Comparison of ENCODE assay signal across 19 cellular contexts in genomic region chr10:124545346-124545745, GRCh38.
DNase-seq lines count a peak whose midpoint lies in the region; ATAC-seq and TF ChIP-seq lines count a peak whose summit lies in the region.
"Had no signal": no experiment of that assay in that cellular context is flagged by ENCODE, and none has a peak within 500 bp of the region (broad histone marks: within the 10 kb centered on the region; RNA-seq: fewer than 3 reads in every experiment).

No MANE protein-coding gene starts in this region.

- H4K20me1 ChIP-seq in DND-41 (ENCODE audit: insufficient read depth, low read length) = no peaks in the 10 kb centered on the region

- H3K4me3 Mint-ChIP-seq in immature natural killer cell (peak overlapping the region in 4 of 5 donors; percentile 35 to 73 (median 62)), mesothelial cell of epicardium (no peak overlapping the region)
- H3K4me3 Mint-ChIP-seq: activated CD8-positive, alpha-beta memory T cell treated with anti-CD3 and anti-CD28 coated beads, Interleukin-2, amount 10 ng/mL, durations not matched to agents 7 days and 5 days had no signal

- H3K4me2 ChIP-seq in DND-41 (ENCODE audit: insufficient read depth, low read length) = no peak overlapping the region

- no peak for TF ChIP-seq POLR2A in esophagus squamous epithelium (IDR thresholded peaks at IDR 0.05)

- H3K4me1 Mint-ChIP-seq in immature natural killer cell = peaks cover 12 to 16% of the 10 kb centered on the region in 2 donors
- H3K4me1 Mint-ChIP-seq in mesothelial cell of epicardium = peaks cover 8% of the 10 kb centered on the region

- no peaks in the 10 kb centered on the region for H3K79me2 ChIP-seq in DND-41 (ENCODE audit: insufficient read depth, low read length)

- H3K4me3 ChIP-seq in DND-41 (ENCODE audit: low read depth in 1 of 2, low read length in 2 of 2) (no peak overlapping the region), esophagus squamous epithelium (no peak overlapping the region)
- H3K4me3 ChIP-seq: esophagus muscularis mucosa, heart left ventricle, prostate gland, thoracic aorta had no signal

- peaks cover 0 to 9% (median 1%) of the 10 kb centered on the region in 3 donors for H3K27me3 Mint-ChIP-seq in immature natural killer cell (ENCODE audit: low read depth in 3 of 3)
- H3K27me3 Mint-ChIP-seq in mesothelial cell of epicardium (ENCODE audit: low read depth) = no peaks in the 10 kb centered on the region
- H3K27me3 Mint-ChIP-seq: activated CD8-positive, alpha-beta memory T cell treated with anti-CD3 and anti-CD28 coated beads, Interleukin-2, amount 10 ng/mL, durations not matched to agents 7 days and 5 days had no signal

- H3K9me3 Mint-ChIP-seq in immature natural killer cell = no peaks in the 10 kb centered on the region
- H3K9me3 Mint-ChIP-seq in mesothelial cell of epicardium = no peaks in the 10 kb centered on the region

- 45 to 50% methylated on average over 6 to 9 of the region's 14 CpGs for WGBS in esophagus squamous epithelium, 2 donors

- DNase-seq in NCI-H2227 (lab: John Stamatoyannopoulos, UW; ENCODE audit: unreplicated experiment) (peak; percentile 70), NCI-H2227 treated with DMSO at 0.1 percent for 48 hours (lab: John Stamatoyannopoulos, UW) (no peak), DND-41 (peak; percentile 57), NCI-H510A treated with DMSO at 0.1 percent for 48 hours (lab: John Stamatoyannopoulos, UW) (peak; percentile 54), immature natural killer cell (no peak), mesothelial cell of epicardium (ENCODE audit: low spot score in 2 of 2, unreplicated experiment in 2 of 2) (no peak), esophagus squamous epithelium (lab: John Stamatoyannopoulos, UW) (no peak)
- no peak for DNase-seq in activated CD8-positive, alpha-beta memory T cell treated with anti-CD3 and anti-CD28 coated beads for 24 hours
- DNase-seq: activated CD8-positive, alpha-beta memory T cell treated with anti-CD3 and anti-CD28 coated beads, Interleukin-2, amount 10 ng/mL, durations not matched to agents 7 days and 5 days; cerebellar nuclear complex; HCEC 1CT; heart left ventricle; kidney; MM.1S; NCI-H82; SIG-M5 had no signal

- no peak overlapping the region for H2AFZ ChIP-seq in DND-41 (ENCODE audit: low read depth, low read length)

- no peaks in the 10 kb centered on the region for H3K9me3 ChIP-seq in DND-41 (ENCODE audit: insufficient read depth, low read length, severe bottlenecking)
- no peaks in the 10 kb centered on the region for H3K9me3 ChIP-seq in esophagus squamous epithelium
- H3K9me3 ChIP-seq: esophagus muscularis mucosa, heart left ventricle, prostate gland, thoracic aorta had no signal

- no peaks in the 10 kb centered on the region for H3K36me3 ChIP-seq in DND-41 (ENCODE audit: insufficient read depth, low read length)
- H3K36me3 ChIP-seq in esophagus squamous epithelium = no peaks in the 10 kb centered on the region
- H3K36me3 ChIP-seq: esophagus muscularis mucosa, heart left ventricle, prostate gland, thoracic aorta had no signal

- TF ChIP-seq CTCF in DND-41 (IDR thresholded peaks at IDR 0.05; ENCODE audit: borderline replicate concordance, extremely low read depth, low read length, poor library complexity, severe bottlenecking) (no peak), mesothelial cell of epicardium (IDR thresholded peaks at IDR 0.05; ENCODE audit: unreplicated experiment) (no peak), esophagus squamous epithelium (IDR thresholded peaks at IDR 0.05) (no peak)

- no peak overlapping the region for H3K27ac Mint-ChIP-seq in immature natural killer cell
- H3K27ac Mint-ChIP-seq in mesothelial cell of epicardium = no peak overlapping the region
- H3K27ac Mint-ChIP-seq: activated CD8-positive, alpha-beta memory T cell treated with anti-CD3 and anti-CD28 coated beads, Interleukin-2, amount 10 ng/mL, durations not matched to agents 7 days and 5 days had no signal

- H3K9ac ChIP-seq in DND-41 (ENCODE audit: low read depth, low read length) = no peak overlapping the region

- H3K4me1 ChIP-seq in DND-41 (ENCODE audit: insufficient read depth, low read length) = peaks cover 19% of the 10 kb centered on the region
- H3K4me1 ChIP-seq in esophagus squamous epithelium = peaks cover 0 to 13% (median 1%) of the 10 kb centered on the region in 3 donors
- H3K4me1 ChIP-seq: prostate gland had no signal

- H3K27ac ChIP-seq in DND-41 (ENCODE audit: low read length) (no peak overlapping the region), esophagus squamous epithelium (no peak overlapping the region)
- H3K27ac ChIP-seq: esophagus muscularis mucosa, heart left ventricle, prostate gland, thoracic aorta had no signal

- peak; percentile 72 for ATAC-seq in DND-41 (ENCODE audit: insufficient read depth, low read depth)

- H3K27me3 ChIP-seq in DND-41 (ENCODE audit: insufficient read depth, low read length, poor library complexity) = no peaks in the 10 kb centered on the region
- no peaks in the 10 kb centered on the region for H3K27me3 ChIP-seq in esophagus squamous epithelium
- H3K27me3 ChIP-seq: esophagus muscularis mucosa, heart left ventricle had no signal

- intact Hi-C loops in esophagus squamous epithelium (cut with DNase I) = no loop called here

- H3K36me3 Mint-ChIP-seq in immature natural killer cell (no peaks in the 10 kb centered on the region), mesothelial cell of epicardium (no peaks in the 10 kb centered on the region)
- H3K36me3 Mint-ChIP-seq: activated CD8-positive, alpha-beta memory T cell treated with anti-CD3 and anti-CD28 coated beads, Interleukin-2, amount 10 ng/mL, durations not matched to agents 7 days and 5 days had no signal

Comparison
In these comparisons a context has a peak if more than half of its experiments do, and no peak if none do; other contexts are left out.
1. DNase-seq: peak in NCI-H2227 (single experiment), DND-41 (single experiment) and NCI-H510A treated with DMSO at 0.1 percent for 48 hours (single experiment); none in NCI-H2227 treated with DMSO at 0.1 percent for 48 hours (single experiment), immature natural killer cell (0 of 3), activated CD8-positive, alpha-beta memory T cell treated with anti-CD3 and anti-CD28 coated beads for 24 hours (single experiment), mesothelial cell of epicardium (0 of 2) and esophagus squamous epithelium (single experiment).